ENCODE assay signal across 1 cellular context in the genomic region with DNA sequence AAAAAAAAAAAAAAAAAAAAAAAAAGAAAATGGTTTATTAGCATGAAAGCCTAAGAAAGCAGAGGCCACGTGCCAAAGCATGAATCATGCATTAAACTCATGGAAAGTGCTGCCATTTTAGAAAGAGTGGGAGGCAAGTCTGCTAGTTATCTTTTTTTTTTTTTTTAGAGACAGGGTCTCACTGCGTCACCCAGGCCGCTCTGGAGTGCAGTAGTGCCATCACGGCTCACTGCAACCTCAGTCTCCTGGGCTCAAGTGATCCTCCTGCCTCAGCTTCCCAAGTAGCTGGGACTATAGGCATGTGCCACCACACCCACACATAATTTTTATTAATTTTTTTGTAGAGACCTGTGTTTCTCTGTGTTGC.
TF ChIP-seq lines count a peak whose summit lies in the region.

No MANE protein-coding gene starts in this region.

TF ChIP-seq in K562, 482 proteins besides CTCF, POLR2A, EP300 and RAD21 (continues in another document):
- TF ChIP-seq DPF2 (IDR thresholded peaks at IDR 0.05) (0 out of 2 replicates have a peak, but pooled peaks have one; percentile 17), FOSL1 (tag; conservative IDR thresholded peaks at IDR 0.05) (peak; percentile 59), ZNF212 (CRISPR knock-in tag; IDR thresholded peaks at IDR 0.05) (no peak), ZBTB7A (IDR thresholded peaks at IDR 0.05; ENCODE audit: borderline replicate concordance, control insufficient read depth, low read depth, low read length) (no peak; the same call in 1 of the 2 replicates), CBFB (CRISPR knock-in tag; IDR thresholded peaks at IDR 0.05) (no peak), SAFB2 (IDR thresholded peaks at IDR 0.05; ENCODE audit: borderline replicate concordance, low read depth, low read length, severe bottlenecking) (no peak), ZNF707 (CRISPR knock-in tag; conservative IDR thresholded peaks at IDR 0.05) (no peak), ZNF445 (CRISPR knock-in tag; IDR thresholded peaks at IDR 0.05; ENCODE audit: low read depth) (no peak), HLTF (IDR thresholded peaks at IDR 0.05) (no peak), NUFIP1 (IDR thresholded peaks at IDR 0.05; ENCODE audit: partially characterized antibody) (no peak), ETV5 (CRISPR knock-in tag; IDR thresholded peaks at IDR 0.05; ENCODE audit: low read depth) (no peak), KLF13 (tag; IDR thresholded peaks at IDR 0.05; ENCODE audit: borderline replicate concordance, low read depth) (no peak), ZNF3 (CRISPR knock-in tag; IDR thresholded peaks at IDR 0.05) (no peak), GABPA (tag; conservative IDR thresholded peaks at IDR 0.05; ENCODE audit: low read depth) (no peak), STAT5A (IDR thresholded peaks at IDR 0.05; ENCODE audit: borderline replicate concordance, low read length) (no peak), L3MBTL2 (IDR thresholded peaks at IDR 0.05) (peak; percentile 33; the same call in 1 of the 2 replicates), EGR1 (conservative IDR thresholded peaks at IDR 0.05) (peak; percentile 67), RCOR1 (IDR thresholded peaks at IDR 0.05; ENCODE audit: borderline replicate concordance in 1 of 2, low read depth in 2 of 2, low read length in 2 of 2) (no peak), RHOXF2B (CRISPR knock-in tag; conservative IDR thresholded peaks at IDR 0.05) (no peak), ZNF263 (CRISPR knock-in tag; IDR thresholded peaks at IDR 0.05; ENCODE audit: borderline replicate concordance) (no peak), ATF7 (IDR thresholded peaks at IDR 0.05) (no peak), DIDO1 (tag; IDR thresholded peaks at IDR 0.05; ENCODE audit: low read depth) (no peak)
- TF ChIP-seq, protein P1, sequence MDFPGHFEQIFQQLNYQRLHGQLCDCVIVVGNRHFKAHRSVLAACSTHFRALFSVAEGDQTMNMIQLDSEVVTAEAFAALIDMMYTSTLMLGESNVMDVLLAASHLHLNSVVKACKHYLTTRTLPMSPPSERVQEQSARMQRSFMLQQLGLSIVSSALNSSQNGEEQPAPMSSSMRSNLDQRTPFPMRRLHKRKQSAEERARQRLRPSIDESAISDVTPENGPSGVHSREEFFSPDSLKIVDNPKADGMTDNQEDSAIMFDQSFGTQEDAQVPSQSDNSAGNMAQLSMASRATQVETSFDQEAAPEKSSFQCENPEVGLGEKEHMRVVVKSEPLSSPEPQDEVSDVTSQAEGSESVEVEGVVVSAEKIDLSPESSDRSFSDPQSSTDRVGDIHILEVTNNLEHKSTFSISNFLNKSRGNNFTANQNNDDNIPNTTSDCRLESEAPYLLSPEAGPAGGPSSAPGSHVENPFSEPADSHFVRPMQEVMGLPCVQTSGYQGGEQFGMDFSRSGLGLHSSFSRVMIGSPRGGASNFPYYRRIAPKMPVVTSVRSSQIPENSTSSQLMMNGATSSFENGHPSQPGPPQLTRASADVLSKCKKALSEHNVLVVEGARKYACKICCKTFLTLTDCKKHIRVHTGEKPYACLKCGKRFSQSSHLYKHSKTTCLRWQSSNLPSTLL (IDR thresholded peaks at IDR 0.05): no peak
- TF ChIP-seq, protein P2, sequence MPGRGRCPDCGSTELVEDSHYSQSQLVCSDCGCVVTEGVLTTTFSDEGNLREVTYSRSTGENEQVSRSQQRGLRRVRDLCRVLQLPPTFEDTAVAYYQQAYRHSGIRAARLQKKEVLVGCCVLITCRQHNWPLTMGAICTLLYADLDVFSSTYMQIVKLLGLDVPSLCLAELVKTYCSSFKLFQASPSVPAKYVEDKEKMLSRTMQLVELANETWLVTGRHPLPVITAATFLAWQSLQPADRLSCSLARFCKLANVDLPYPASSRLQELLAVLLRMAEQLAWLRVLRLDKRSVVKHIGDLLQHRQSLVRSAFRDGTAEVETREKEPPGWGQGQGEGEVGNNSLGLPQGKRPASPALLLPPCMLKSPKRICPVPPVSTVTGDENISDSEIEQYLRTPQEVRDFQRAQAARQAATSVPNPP (IDR thresholded peaks at IDR 0.05; ENCODE audit: borderline replicate concordance, insufficient read depth, insufficient read length): no peak
- TF ChIP-seq, protein P3, sequence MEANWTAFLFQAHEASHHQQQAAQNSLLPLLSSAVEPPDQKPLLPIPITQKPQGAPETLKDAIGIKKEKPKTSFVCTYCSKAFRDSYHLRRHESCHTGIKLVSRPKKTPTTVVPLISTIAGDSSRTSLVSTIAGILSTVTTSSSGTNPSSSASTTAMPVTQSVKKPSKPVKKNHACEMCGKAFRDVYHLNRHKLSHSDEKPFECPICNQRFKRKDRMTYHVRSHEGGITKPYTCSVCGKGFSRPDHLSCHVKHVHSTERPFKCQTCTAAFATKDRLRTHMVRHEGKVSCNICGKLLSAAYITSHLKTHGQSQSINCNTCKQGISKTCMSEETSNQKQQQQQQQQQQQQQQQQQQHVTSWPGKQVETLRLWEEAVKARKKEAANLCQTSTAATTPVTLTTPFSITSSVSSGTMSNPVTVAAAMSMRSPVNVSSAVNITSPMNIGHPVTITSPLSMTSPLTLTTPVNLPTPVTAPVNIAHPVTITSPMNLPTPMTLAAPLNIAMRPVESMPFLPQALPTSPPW (CRISPR knock-in tag; IDR thresholded peaks at IDR 0.05): 0 out of 2 replicates have a peak, but pooled peaks have one; percentile 5
- TF ChIP-seq, protein P4, sequence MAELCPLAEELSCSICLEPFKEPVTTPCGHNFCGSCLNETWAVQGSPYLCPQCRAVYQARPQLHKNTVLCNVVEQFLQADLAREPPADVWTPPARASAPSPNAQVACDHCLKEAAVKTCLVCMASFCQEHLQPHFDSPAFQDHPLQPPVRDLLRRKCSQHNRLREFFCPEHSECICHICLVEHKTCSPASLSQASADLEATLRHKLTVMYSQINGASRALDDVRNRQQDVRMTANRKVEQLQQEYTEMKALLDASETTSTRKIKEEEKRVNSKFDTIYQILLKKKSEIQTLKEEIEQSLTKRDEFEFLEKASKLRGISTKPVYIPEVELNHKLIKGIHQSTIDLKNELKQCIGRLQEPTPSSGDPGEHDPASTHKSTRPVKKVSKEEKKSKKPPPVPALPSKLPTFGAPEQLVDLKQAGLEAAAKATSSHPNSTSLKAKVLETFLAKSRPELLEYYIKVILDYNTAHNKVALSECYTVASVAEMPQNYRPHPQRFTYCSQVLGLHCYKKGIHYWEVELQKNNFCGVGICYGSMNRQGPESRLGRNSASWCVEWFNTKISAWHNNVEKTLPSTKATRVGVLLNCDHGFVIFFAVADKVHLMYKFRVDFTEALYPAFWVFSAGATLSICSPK (IDR thresholded peaks at IDR 0.05; ENCODE audit: borderline replicate concordance): no peak
- TF ChIP-seq, protein P5, sequence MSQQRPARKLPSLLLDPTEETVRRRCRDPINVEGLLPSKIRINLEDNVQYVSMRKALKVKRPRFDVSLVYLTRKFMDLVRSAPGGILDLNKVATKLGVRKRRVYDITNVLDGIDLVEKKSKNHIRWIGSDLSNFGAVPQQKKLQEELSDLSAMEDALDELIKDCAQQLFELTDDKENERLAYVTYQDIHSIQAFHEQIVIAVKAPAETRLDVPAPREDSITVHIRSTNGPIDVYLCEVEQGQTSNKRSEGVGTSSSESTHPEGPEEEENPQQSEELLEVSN (IDR thresholded peaks at IDR 0.05; ENCODE audit: borderline replicate concordance in 1 of 2, extremely low read depth in 1 of 2, insufficient read depth in 1 of 2, insufficient read length in 1 of 2, low read depth in 1 of 2, low read length in 1 of 2, poor library complexity in 1 of 2, severe bottlenecking in 1 of 2): peak in 1 of 2 experiments; percentile 43
- TF ChIP-seq, protein P6, sequence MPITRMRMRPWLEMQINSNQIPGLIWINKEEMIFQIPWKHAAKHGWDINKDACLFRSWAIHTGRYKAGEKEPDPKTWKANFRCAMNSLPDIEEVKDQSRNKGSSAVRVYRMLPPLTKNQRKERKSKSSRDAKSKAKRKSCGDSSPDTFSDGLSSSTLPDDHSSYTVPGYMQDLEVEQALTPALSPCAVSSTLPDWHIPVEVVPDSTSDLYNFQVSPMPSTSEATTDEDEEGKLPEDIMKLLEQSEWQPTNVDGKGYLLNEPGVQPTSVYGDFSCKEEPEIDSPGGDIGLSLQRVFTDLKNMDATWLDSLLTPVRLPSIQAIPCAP (CRISPR knock-in tag; IDR thresholded peaks at IDR 0.05; ENCODE audit: borderline replicate concordance): no peak
- TF ChIP-seq, protein P7, sequence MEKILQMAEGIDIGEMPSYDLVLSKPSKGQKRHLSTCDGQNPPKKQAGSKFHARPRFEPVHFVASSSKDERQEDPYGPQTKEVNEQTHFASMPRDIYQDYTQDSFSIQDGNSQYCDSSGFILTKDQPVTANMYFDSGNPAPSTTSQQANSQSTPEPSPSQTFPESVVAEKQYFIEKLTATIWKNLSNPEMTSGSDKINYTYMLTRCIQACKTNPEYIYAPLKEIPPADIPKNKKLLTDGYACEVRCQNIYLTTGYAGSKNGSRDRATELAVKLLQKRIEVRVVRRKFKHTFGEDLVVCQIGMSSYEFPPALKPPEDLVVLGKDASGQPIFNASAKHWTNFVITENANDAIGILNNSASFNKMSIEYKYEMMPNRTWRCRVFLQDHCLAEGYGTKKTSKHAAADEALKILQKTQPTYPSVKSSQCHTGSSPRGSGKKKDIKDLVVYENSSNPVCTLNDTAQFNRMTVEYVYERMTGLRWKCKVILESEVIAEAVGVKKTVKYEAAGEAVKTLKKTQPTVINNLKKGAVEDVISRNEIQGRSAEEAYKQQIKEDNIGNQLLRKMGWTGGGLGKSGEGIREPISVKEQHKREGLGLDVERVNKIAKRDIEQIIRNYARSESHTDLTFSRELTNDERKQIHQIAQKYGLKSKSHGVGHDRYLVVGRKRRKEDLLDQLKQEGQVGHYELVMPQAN (IDR thresholded peaks at IDR 0.05; ENCODE audit: borderline replicate concordance): no peak
- TF ChIP-seq, protein P8, sequence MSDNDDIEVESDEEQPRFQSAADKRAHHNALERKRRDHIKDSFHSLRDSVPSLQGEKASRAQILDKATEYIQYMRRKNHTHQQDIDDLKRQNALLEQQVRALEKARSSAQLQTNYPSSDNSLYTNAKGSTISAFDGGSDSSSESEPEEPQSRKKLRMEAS (CRISPR knock-in tag; IDR thresholded peaks at IDR 0.05): peak; percentile 57; the same call in 1 of the 2 replicates
- TF ChIP-seq, protein P9, sequence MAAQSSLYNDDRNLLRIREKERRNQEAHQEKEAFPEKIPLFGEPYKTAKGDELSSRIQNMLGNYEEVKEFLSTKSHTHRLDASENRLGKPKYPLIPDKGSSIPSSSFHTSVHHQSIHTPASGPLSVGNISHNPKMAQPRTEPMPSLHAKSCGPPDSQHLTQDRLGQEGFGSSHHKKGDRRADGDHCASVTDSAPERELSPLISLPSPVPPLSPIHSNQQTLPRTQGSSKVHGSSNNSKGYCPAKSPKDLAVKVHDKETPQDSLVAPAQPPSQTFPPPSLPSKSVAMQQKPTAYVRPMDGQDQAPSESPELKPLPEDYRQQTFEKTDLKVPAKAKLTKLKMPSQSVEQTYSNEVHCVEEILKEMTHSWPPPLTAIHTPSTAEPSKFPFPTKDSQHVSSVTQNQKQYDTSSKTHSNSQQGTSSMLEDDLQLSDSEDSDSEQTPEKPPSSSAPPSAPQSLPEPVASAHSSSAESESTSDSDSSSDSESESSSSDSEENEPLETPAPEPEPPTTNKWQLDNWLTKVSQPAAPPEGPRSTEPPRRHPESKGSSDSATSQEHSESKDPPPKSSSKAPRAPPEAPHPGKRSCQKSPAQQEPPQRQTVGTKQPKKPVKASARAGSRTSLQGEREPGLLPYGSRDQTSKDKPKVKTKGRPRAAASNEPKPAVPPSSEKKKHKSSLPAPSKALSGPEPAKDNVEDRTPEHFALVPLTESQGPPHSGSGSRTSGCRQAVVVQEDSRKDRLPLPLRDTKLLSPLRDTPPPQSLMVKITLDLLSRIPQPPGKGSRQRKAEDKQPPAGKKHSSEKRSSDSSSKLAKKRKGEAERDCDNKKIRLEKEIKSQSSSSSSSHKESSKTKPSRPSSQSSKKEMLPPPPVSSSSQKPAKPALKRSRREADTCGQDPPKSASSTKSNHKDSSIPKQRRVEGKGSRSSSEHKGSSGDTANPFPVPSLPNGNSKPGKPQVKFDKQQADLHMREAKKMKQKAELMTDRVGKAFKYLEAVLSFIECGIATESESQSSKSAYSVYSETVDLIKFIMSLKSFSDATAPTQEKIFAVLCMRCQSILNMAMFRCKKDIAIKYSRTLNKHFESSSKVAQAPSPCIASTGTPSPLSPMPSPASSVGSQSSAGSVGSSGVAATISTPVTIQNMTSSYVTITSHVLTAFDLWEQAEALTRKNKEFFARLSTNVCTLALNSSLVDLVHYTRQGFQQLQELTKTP (IDR thresholded peaks at IDR 0.05; ENCODE audit: low read depth in 1 of 2, partially characterized antibody in 2 of 2): no peak
- TF ChIP-seq, protein P10, sequence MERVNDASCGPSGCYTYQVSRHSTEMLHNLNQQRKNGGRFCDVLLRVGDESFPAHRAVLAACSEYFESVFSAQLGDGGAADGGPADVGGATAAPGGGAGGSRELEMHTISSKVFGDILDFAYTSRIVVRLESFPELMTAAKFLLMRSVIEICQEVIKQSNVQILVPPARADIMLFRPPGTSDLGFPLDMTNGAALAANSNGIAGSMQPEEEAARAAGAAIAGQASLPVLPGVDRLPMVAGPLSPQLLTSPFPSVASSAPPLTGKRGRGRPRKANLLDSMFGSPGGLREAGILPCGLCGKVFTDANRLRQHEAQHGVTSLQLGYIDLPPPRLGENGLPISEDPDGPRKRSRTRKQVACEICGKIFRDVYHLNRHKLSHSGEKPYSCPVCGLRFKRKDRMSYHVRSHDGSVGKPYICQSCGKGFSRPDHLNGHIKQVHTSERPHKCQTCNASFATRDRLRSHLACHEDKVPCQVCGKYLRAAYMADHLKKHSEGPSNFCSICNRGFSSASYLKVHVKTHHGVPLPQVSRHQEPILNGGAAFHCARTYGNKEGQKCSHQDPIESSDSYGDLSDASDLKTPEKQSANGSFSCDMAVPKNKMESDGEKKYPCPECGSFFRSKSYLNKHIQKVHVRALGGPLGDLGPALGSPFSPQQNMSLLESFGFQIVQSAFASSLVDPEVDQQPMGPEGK (CRISPR knock-in tag; IDR thresholded peaks at IDR 0.05; ENCODE audit: borderline replicate concordance): no peak
- TF ChIP-seq, protein P11, sequence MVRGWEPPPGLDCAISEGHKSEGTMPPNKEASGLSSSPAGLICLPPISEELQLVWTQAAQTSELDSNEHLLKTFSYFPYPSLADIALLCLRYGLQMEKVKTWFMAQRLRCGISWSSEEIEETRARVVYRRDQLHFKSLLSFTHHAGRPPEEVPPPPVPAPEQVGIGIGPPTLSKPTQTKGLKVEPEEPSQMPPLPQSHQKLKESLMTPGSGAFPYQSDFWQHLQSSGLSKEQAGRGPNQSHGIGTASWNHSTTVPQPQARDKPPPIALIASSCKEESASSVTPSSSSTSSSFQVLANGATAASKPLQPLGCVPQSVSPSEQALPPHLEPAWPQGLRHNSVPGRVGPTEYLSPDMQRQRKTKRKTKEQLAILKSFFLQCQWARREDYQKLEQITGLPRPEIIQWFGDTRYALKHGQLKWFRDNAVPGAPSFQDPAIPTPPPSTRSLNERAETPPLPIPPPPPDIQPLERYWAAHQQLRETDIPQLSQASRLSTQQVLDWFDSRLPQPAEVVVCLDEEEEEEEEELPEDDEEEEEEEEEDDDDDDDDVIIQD (CRISPR knock-in tag; IDR thresholded peaks at IDR 0.05): no peak
